Comparison of ENCODE assay signal across 8 cellular contexts in the genomic region with DNA sequence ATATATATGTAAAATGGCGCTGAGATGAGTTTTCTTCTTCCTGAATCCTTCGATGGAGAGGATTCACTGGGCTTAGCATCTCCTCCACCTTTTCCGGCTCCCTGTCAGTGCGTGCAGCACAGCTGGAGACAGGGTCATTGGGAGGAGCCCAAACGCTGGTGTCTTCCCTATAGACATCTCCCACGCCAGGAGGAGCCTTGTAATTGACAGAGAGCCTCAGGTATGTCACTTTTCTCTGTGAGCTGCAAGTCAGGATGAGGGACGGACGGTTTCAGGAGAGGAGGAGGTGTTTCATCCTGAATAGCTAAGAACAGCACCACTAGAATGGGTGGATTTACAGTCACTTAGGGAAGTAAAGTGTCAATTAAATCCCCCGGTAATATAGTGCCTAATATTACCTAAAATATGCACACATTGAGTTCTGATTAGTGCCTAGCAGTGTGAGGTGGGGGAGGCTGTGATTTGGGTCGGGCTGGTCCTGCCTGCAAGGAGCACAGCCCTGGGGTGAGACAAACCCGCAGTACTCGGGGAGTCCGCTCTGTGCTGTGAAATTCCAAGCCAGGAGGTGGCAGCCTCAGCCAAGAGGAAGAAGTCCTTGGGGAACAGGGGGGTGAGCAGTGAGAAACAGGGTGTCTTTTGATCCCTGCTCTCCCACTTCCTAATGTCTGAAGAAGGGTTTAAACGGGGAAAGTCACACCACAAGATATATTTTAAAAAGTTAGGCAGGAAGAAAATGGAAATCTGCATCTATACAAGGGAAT. TPM values are rescaled to one million over a fixed set of nuclear protein-coding genes. Genes with fewer than 3 reads are reported as not detected.
DNase-seq lines count a peak whose midpoint lies in the region; ATAC-seq and TF ChIP-seq lines count a peak whose summit lies in the region.

No MANE protein-coding gene starts in this region.

- H3K4me3 ChIP-seq in BJ (ENCODE audit: low read depth, low read length) = no peak overlapping the region

- no peaks in the 10 kb centered on the region for H3K36me3 ChIP-seq in BJ (ENCODE audit: control insufficient read depth, insufficient read depth, low read length)

- no peaks in the 10 kb centered on the region for H3K27me3 ChIP-seq in BJ (ENCODE audit: control insufficient read depth, insufficient read depth, low read length)

- POLR2A ChIA-PET in BJ (lab: Charles Lee) = no interaction called here
- POLR2A ChIA-PET in HEK293T (lab: Yijun Ruan, JAX) = no interaction called here

- CTCF ChIA-PET in BJ (lab: Yijun Ruan, JAX) = interaction anchor here (0.6 to 3.6 kb wide), 9 partner anchors 11 to 452 kb away, joined by 3 to 16 read pairs (median 3); partner anchors contain the start of gene PFKFB3
- CTCF ChIA-PET in HEK293T (lab: Yijun Ruan, JAX) = interaction anchor here (1.7 kb wide), 1 partner anchor 453 kb away, joined by 6 read pairs; no protein-coding TSS in a partner anchor

- peak; percentile 63 for TF ChIP-seq CTCF in BJ (IDR thresholded peaks at IDR 0.05; ENCODE audit: insufficient read depth, low read depth, low read length)

- ATAC-seq in HG03159 (IDR thresholded peaks at IDR 0.05; ENCODE audit: unreplicated experiment) = no peak
- ATAC-seq in HG03342 (IDR thresholded peaks at IDR 0.05; ENCODE audit: unreplicated experiment) = no peak

- DNase-seq in BJ (ENCODE audit: low read depth) (no peak), HEK293T (ENCODE audit: extremely low spot score) (peak; percentile 63), UCSD-AML1 (lab: John Stamatoyannopoulos, UW; ENCODE audit: unreplicated experiment) (peak; percentile 61), epidermal melanocyte (ENCODE audit: insufficient read length, low spot score) (peak; percentile 36), mucosa of gallbladder (ENCODE audit: low spot score) (peak; percentile 67), NCI-H524 treated with DMSO at 0.1 percent for 48 hours (lab: John Stamatoyannopoulos, UW) (no peak)

TF ChIP-seq in HEK293T, 16 proteins besides CTCF, POLR2A, EP300 and RAD21:
- TF ChIP-seq ARNT (IDR thresholded peaks at IDR 0.05) = no peak
- no peak for TF ChIP-seq ELF4 (IDR thresholded peaks at IDR 0.05)
- TF ChIP-seq FOXK2 (IDR thresholded peaks at IDR 0.05) = no peak

RNA-seq across cellular contexts. Expression of gene IL15RA, which starts 28.2 kb away (rescaled TPM):
- polyA plus RNA-seq in BJ (2011; rRNA removed) = 4.6 and 7.5 TPM in 2 replicates
- polyA minus RNA-seq in BJ (2011; rRNA and poly(A)+ RNA removed) = 2.6 and 4.0 TPM in 2 replicates
- 25.6 TPM for total RNA-seq in mucosa of gallbladder

RNA-seq across cellular contexts. Expression of gene FBH1, which starts 59.1 kb away (rescaled TPM):
- polyA plus RNA-seq in BJ (2011; rRNA removed) = 61.8 and 82.5 TPM in 2 replicates
- polyA minus RNA-seq in BJ (2011; rRNA and poly(A)+ RNA removed) = 92.2 and 118 TPM in 2 replicates
- total RNA-seq in mucosa of gallbladder = 101 TPM

RNA-seq across cellular contexts. Expression of gene ANKRD16, which starts 59.5 kb away (rescaled TPM):
- 5.2 and 7.4 TPM in 2 replicates for polyA plus RNA-seq in BJ (2011; rRNA removed)
- 6.1 and 10.9 TPM in 2 replicates for polyA minus RNA-seq in BJ (2011; rRNA and poly(A)+ RNA removed)
- 9.4 TPM for total RNA-seq in mucosa of gallbladder

Comparison
In these comparisons a context has a peak if more than half of its experiments do, and no peak if none do; other contexts are left out.
1. DNase-seq: peak in HEK293T (single experiment), UCSD-AML1 (single experiment), epidermal melanocyte (single experiment) and mucosa of gallbladder (single experiment); none in BJ (single experiment) and NCI-H524 treated with DMSO at 0.1 percent for 48 hours (single experiment).